In the genomic region with DNA sequence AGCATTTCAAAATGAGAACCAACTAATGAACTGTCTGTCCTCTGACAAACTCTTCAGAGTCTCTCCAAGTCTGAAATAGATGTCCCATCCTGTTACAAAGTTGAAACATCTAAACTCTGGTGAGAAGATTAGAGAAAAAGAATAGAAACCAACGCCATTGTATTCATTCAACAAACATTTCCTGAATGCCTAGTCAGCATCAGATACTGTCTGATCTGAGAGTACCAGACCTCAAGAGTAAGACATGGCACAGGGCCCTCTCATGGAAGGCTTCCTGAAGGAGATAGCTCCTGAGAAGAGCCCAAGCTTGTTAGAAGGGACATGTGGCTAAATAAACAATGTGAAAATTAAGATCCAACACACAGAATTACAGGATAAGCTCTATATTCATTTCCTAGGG, we compare ENCODE assay signal across 27 cellular contexts.
"Had no signal": no experiment of that assay in that cellular context is flagged by ENCODE, and none has a peak within 500 bp of the region (broad histone marks: within the 10 kb centered on the region; RNA-seq: fewer than 3 reads in every experiment).

No MANE protein-coding gene starts in this region.

- H3K27me3 ChIP-seq: stomach, suprapubic skin, testis, thyroid gland, tibial artery, tibial nerve, transverse colon, upper lobe of left lung, upper lobe of right lung, uterus, vagina had no signal

- H3K27me3 Mint-ChIP-seq: stimulated activated memory B cell treated with anti-CD40 and anti-IgM and Interleukin-4, amounts not matched to agents 10 μg/mL and 1 μg/mL and 100 μg/mL, for 72 hours; stimulated activated naive B cell treated with anti-CD40 and anti-IgM and Interleukin-4, amounts not matched to agents 10 μg/mL and 1 μg/mL and 100 μg/mL, for 72 hours; stimulated activated naive CD8-positive, alpha-beta T cell treated with anti-CD3 and anti-CD28 coated beads, Interleukin-15, amount 100 ng/mL, for 72 hours; stimulated activated naive CD8-positive, alpha-beta T cell treated with anti-CD3 and anti-CD28 coated beads, Interleukin-15, Interleukin-2, amounts not matched to agents 100 ng/mL and 50 ng/mL, for 24 hours; type B pancreatic cell had no signal

- H3K4me3 Mint-ChIP-seq: stimulated activated effector memory CD8-positive, alpha-beta T cell treated with anti-CD3 and anti-CD28 coated beads, Interleukin-12 subunit alpha, Interleukin-12 subunit beta, amount 100 ng/mL, for 72 hours; stimulated activated memory B cell treated with anti-CD40 and anti-IgM and Interleukin-4, amounts not matched to agents 10 μg/mL and 1 μg/mL and 100 μg/mL, for 72 hours; stimulated activated naive B cell treated with anti-CD40 and anti-IgM and Interleukin-4, amounts not matched to agents 10 μg/mL and 1 μg/mL and 100 μg/mL, for 72 hours; stimulated activated naive CD8-positive, alpha-beta T cell treated with anti-CD3 and anti-CD28 coated beads, Interleukin-15, amount 100 ng/mL, for 72 hours; stimulated activated naive CD8-positive, alpha-beta T cell treated with anti-CD3 and anti-CD28 coated beads, Interleukin-15, Interleukin-2, amounts not matched to agents 100 ng/mL and 50 ng/mL, for 24 hours; type B pancreatic cell had no signal

- H3K9me3 ChIP-seq: stomach, suprapubic skin, testis, thoracic aorta, thyroid gland, tibial artery, tibial nerve, transverse colon, upper lobe of left lung, upper lobe of right lung, uterus, vagina had no signal

- DNase-seq: stimulated activated CD4-positive, alpha-beta T cell treated with anti-CD3 and anti-CD28 coated beads, Interleukin-2, amount 100 ng/mL, for 48 hours; stimulated activated CD4-positive, alpha-beta T cell treated with anti-CD3 and anti-CD28 coated beads, Interleukin-4, amount 100 ng/mL, for 1 hour; stimulated activated CD4-positive, alpha-beta T cell treated with anti-CD3 and anti-CD28 coated beads, Interleukin-4, amount 100 ng/mL, for 24 hours; stimulated activated CD4-positive, alpha-beta T cell treated with anti-CD3 and anti-CD28 coated beads, Interleukin-4, amount 100 ng/mL, for 4 hours; stimulated activated CD8-positive, alpha-beta memory T cell treated with anti-CD3 and anti-CD28 coated beads, Interleukin-4, amount 100 ng/mL, for 48 hours; stimulated activated naive B cell treated with anti-CD40 and anti-IgM and Interleukin-4, amounts not matched to agents 10 μg/mL and 1 μg/mL and 100 μg/mL, for 72 hours; stimulated activated naive CD4-positive, alpha-beta T cell; stimulated activated naive CD4-positive, alpha-beta T cell treated with Interleukin-2 at 50 U/mL for 16 hours; stimulated activated naive CD8-positive, alpha-beta T cell treated with anti-CD3 and anti-CD28 coated beads, Interleukin-15, amount 100 ng/mL, for 72 hours; stimulated activated naive CD8-positive, alpha-beta T cell treated with anti-CD3 and anti-CD28 coated beads, Interleukin-15, Interleukin-2, amounts not matched to agents 100 U/mL and 50 U/mL, for 24 hours; stomach; substantia nigra; testis; thyroid gland; tibial artery; transverse colon; upper lobe of left lung; upper lobe of right lung; uterus had no signal

- H3K9me3 Mint-ChIP-seq: stimulated activated memory B cell treated with anti-CD40 and anti-IgM and Interleukin-4, amounts not matched to agents 10 μg/mL and 1 μg/mL and 100 μg/mL, for 72 hours; stimulated activated naive B cell treated with anti-CD40 and anti-IgM and Interleukin-4, amounts not matched to agents 10 μg/mL and 1 μg/mL and 100 μg/mL, for 72 hours; stimulated activated naive CD8-positive, alpha-beta T cell treated with anti-CD3 and anti-CD28 coated beads, Interleukin-15, amount 100 ng/mL, for 72 hours; stimulated activated naive CD8-positive, alpha-beta T cell treated with anti-CD3 and anti-CD28 coated beads, Interleukin-15, Interleukin-2, amounts not matched to agents 100 ng/mL and 50 ng/mL, for 24 hours; type B pancreatic cell had no signal

- H3K36me3 ChIP-seq: stomach, suprapubic skin, thoracic aorta, thyroid gland, tibial artery, tibial nerve, transverse colon, upper lobe of left lung, upper lobe of right lung, uterus, vagina had no signal

- H3K4me1 ChIP-seq: stomach, thyroid gland, tibial artery, tibial nerve, transverse colon, upper lobe of left lung, upper lobe of right lung, uterus, vagina had no signal

- H3K27ac ChIP-seq: stomach, suprapubic skin, testis, thoracic aorta, thyroid gland, tibial artery, tibial nerve, transverse colon, upper lobe of left lung, upper lobe of right lung, uterus, vagina had no signal

- H3K4me1 Mint-ChIP-seq: stimulated activated effector memory CD8-positive, alpha-beta T cell treated with anti-CD3 and anti-CD28 coated beads, Interleukin-12 subunit alpha, Interleukin-12 subunit beta, amount 100 ng/mL, for 72 hours; stimulated activated memory B cell treated with anti-CD40 and anti-IgM and Interleukin-4, amounts not matched to agents 10 μg/mL and 1 μg/mL and 100 μg/mL, for 72 hours; stimulated activated naive B cell treated with anti-CD40 and anti-IgM and Interleukin-4, amounts not matched to agents 10 μg/mL and 1 μg/mL and 100 μg/mL, for 72 hours; stimulated activated naive CD8-positive, alpha-beta T cell treated with anti-CD3 and anti-CD28 coated beads, Interleukin-15, amount 100 ng/mL, for 72 hours had no signal

- H3K4me3 ChIP-seq: stomach, suprapubic skin, testis, thoracic aorta, thyroid gland, tibial artery, tibial nerve, transverse colon, upper lobe of left lung, upper lobe of right lung, uterus, vagina had no signal

- ATAC-seq: stimulated activated effector memory CD8-positive, alpha-beta T cell treated with anti-CD3 and anti-CD28 coated beads, Interleukin-12 subunit alpha, Interleukin-12 subunit beta, amount 100 ng/mL, for 72 hours; stimulated activated memory B cell treated with anti-CD40 and anti-IgM and Interleukin-4, amounts not matched to agents 10 μg/mL and 1 μg/mL and 100 μg/mL, for 72 hours; stimulated activated naive B cell treated with anti-CD40 and anti-IgM and Interleukin-4, amounts not matched to agents 10 μg/mL and 1 μg/mL and 100 μg/mL, for 72 hours; stimulated activated naive CD8-positive, alpha-beta T cell treated with anti-CD3 and anti-CD28 coated beads, Interleukin-15, amount 100 ng/mL, for 72 hours; stimulated activated naive CD8-positive, alpha-beta T cell treated with anti-CD3 and anti-CD28 coated beads, Interleukin-15, Interleukin-2, amounts not matched to agents 100 U/mL and 50 U/mL, for 24 hours; upper lobe of right lung had no signal

- H3K36me3 Mint-ChIP-seq: stimulated activated effector memory CD8-positive, alpha-beta T cell treated with anti-CD3 and anti-CD28 coated beads, Interleukin-12 subunit alpha, Interleukin-12 subunit beta, amount 100 ng/mL, for 72 hours; stimulated activated memory B cell treated with anti-CD40 and anti-IgM and Interleukin-4, amounts not matched to agents 10 μg/mL and 1 μg/mL and 100 μg/mL, for 72 hours; stimulated activated naive B cell treated with anti-CD40 and anti-IgM and Interleukin-4, amounts not matched to agents 10 μg/mL and 1 μg/mL and 100 μg/mL, for 72 hours; type B pancreatic cell had no signal

- H3K27ac Mint-ChIP-seq: stimulated activated effector memory CD8-positive, alpha-beta T cell treated with anti-CD3 and anti-CD28 coated beads, Interleukin-12 subunit alpha, Interleukin-12 subunit beta, amount 100 ng/mL, for 72 hours; stimulated activated memory B cell treated with anti-CD40 and anti-IgM and Interleukin-4, amounts not matched to agents 10 μg/mL and 1 μg/mL and 100 μg/mL, for 72 hours; stimulated activated naive B cell treated with anti-CD40 and anti-IgM and Interleukin-4, amounts not matched to agents 10 μg/mL and 1 μg/mL and 100 μg/mL, for 72 hours; stimulated activated naive CD8-positive, alpha-beta T cell treated with anti-CD3 and anti-CD28 coated beads, Interleukin-15, amount 100 ng/mL, for 72 hours; stimulated activated naive CD8-positive, alpha-beta T cell treated with anti-CD3 and anti-CD28 coated beads, Interleukin-15, Interleukin-2, amounts not matched to agents 100 ng/mL and 50 ng/mL, for 24 hours; type B pancreatic cell had no signal
